9 cellular contexts compared by ENCODE assay signal in genomic region chr14:64293976-64294671, GRCh38.
DNase-seq lines count a peak whose midpoint lies in the region; ATAC-seq lines count a peak whose summit lies in the region.
"Had no signal": no experiment of that assay in that cellular context is flagged by ENCODE, and none has a peak within 500 bp of the region (broad histone marks: within the 10 kb centered on the region; RNA-seq: fewer than 3 reads in every experiment).

ESR2 (minus strand) TSS chr14:64294371; CDS start chr14:64282985, 11,386 bp downstream.

- peak; percentile 55 for ATAC-seq in GM18502 (IDR thresholded peaks at IDR 0.05; ENCODE audit: poor library complexity, unreplicated experiment)
- ATAC-seq in HG02885 (IDR thresholded peaks at IDR 0.05; ENCODE audit: poor library complexity, unreplicated experiment), result peak; percentile 31
- no peak for ATAC-seq in HG03520 (IDR thresholded peaks at IDR 0.05; ENCODE audit: unreplicated experiment)

- H3K79me2 ChIP-seq in ACC112 (ENCODE audit: control insufficient read depth, insufficient read depth, low read length, unreplicated experiment), result no peaks in the 10 kb centered on the region

- DNase-seq in OCI-M1 (lab: John Stamatoyannopoulos, UW) (peak; percentile 89), astrocyte of the hippocampus (ENCODE audit: low read depth, low spot score) (peak; percentile 64), iPS-NIHi11 (ENCODE audit: low spot score) (peak; percentile 66)
- peak; percentile 6 for DNase-seq in stimulated activated CD4-positive, alpha-beta T cell treated with anti-CD3 and anti-CD28 coated beads, Interleukin-1b, Interleukin-23, amount 100 ng/mL, for 48 hours

- H3K36me3 ChIP-seq in ACC112 (ENCODE audit: insufficient read depth, low read length), result no peaks in the 10 kb centered on the region

- H3K4me3 ChIP-seq in ACC112 (ENCODE audit: low read depth, low read length), result peak within 1 kb of the TSS; percentile 70

- H2AFZ ChIP-seq in ACC112 (ENCODE audit: low read length, unreplicated experiment), result peak within 1 kb of the TSS; percentile 31

- peaks cover 11% of the 10 kb centered on the region for H3K27me3 ChIP-seq in ACC112 (ENCODE audit: insufficient read depth, low read length)

- H3K4me1 ChIP-seq in ACC112 (ENCODE audit: control insufficient read depth, insufficient read depth, low read length, unreplicated experiment), result peaks cover 9% of the 10 kb centered on the region

- no peak within 1 kb of the TSS for H3K27ac ChIP-seq in ACC112 (ENCODE audit: low read depth, low read length)
- H3K27ac ChIP-seq: HL-60 had no signal

Comparison
In these comparisons a context has a peak if more than half of its experiments do, and no peak if none do; other contexts are left out.
1. DNase-seq: peak in every context shown above with its lines; median percentile 89 in OCI-M1; 66 in iPS-NIHi11; 64 in astrocyte of the hippocampus; 6 in stimulated activated CD4-positive, alpha-beta T cell treated with anti-CD3 and anti-CD28 coated beads, Interleukin-1b, Interleukin-23, amount 100 ng/mL, for 48 hours.